In the genomic region with DNA sequence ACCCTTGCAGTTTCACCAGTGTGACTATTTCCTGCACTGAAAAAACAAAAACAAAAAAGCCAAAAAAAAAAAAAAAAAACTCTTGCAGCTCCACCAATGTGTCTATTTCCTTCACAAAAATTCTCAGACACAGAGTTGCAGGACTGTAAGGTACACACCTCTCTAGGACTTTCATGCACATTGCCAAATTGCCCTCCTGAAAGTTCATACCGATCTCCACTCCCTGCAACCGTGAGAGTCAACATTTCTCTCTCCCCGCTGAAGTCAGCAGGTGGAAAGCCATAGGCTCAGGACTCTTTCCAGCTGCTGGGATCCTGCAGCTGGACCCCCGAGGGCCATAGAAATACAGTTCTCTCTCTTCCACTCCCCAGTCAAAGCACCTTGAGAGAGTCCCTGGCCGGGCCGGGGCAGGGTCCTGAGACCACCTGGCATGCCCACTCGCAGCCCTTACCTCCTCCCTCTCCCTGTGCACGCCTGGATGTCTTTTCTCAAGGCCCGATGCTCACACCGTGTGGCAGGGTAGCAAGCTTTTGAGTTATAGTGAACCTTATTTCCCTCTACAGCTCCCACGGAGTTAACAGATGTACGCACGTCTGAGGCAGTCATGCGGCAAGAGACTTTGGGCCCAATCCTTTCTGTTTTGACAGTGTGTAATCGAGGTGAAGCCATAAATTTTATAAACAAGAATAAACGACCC, we compare ENCODE assay signal across 10 cellular contexts.
"Had no signal": no experiment of that assay in that cellular context is flagged by ENCODE, and none has a peak within 500 bp of the region (broad histone marks: within the 10 kb centered on the region; RNA-seq: fewer than 3 reads in every experiment).

No MANE protein-coding gene starts in this region.

- H3K4me1 ChIP-seq: gastrocnemius medialis had no signal

- ATAC-seq: activated CD4-positive, alpha-beta T cell treated with anti-CD3 and anti-CD28 coated beads for 36 hours; gastrocnemius medialis; stimulated activated memory B cell treated with anti-CD40 and anti-IgM and Interleukin-4, amounts not matched to agents 10 μg/mL and 1 μg/mL and 100 μg/mL, for 72 hours had no signal

- H3K4me1 Mint-ChIP-seq: stimulated activated memory B cell treated with anti-CD40 and anti-IgM and Interleukin-4, amounts not matched to agents 10 μg/mL and 1 μg/mL and 100 μg/mL, for 72 hours had no signal

- DNase-seq: activated CD4-positive, alpha-beta T cell treated with anti-CD3 and anti-CD28 coated beads for 36 hours; activated naive CD4-positive, alpha-beta T cell treated with Interleukin-2 at 50 U/mL for 16 hours; caudate nucleus; effector memory CD4-positive, alpha-beta T cell; gastrocnemius medialis; tibial artery had no signal

- H3K27ac ChIP-seq: epithelial cell of prostate, gastrocnemius medialis, right lobe of liver, tibial artery had no signal

- H3K9me3 ChIP-seq: gastrocnemius medialis, right lobe of liver, tibial artery had no signal

- H3K36me3 Mint-ChIP-seq: stimulated activated memory B cell treated with anti-CD40 and anti-IgM and Interleukin-4, amounts not matched to agents 10 μg/mL and 1 μg/mL and 100 μg/mL, for 72 hours had no signal

- H3K4me3 Mint-ChIP-seq: activated CD4-positive, alpha-beta T cell treated with anti-CD3 and anti-CD28 coated beads for 36 hours; activated T-helper 1 cell treated with anti-CD3 and anti-CD28 coated beads, Interleukin-12 subunit alpha, Interleukin-12 subunit beta, Interleukin-2, Interleukin-4 antibody, amounts not matched to agents 30 ng/mL and 10 ng/mL and 1 ng/mL, durations not matched to agents 14 hours and 24 hours and 36 hours; stimulated activated memory B cell treated with anti-CD40 and anti-IgM and Interleukin-4, amounts not matched to agents 10 μg/mL and 1 μg/mL and 100 μg/mL, for 72 hours had no signal

- H3K27ac Mint-ChIP-seq: activated CD4-positive, alpha-beta T cell treated with anti-CD3 and anti-CD28 coated beads for 36 hours; activated T-helper 1 cell treated with anti-CD3 and anti-CD28 coated beads, Interleukin-12 subunit alpha, Interleukin-12 subunit beta, Interleukin-2, Interleukin-4 antibody, amounts not matched to agents 30 ng/mL and 10 ng/mL and 1 ng/mL, durations not matched to agents 14 hours and 24 hours and 36 hours; stimulated activated memory B cell treated with anti-CD40 and anti-IgM and Interleukin-4, amounts not matched to agents 10 μg/mL and 1 μg/mL and 100 μg/mL, for 72 hours had no signal

- H3K9me3 Mint-ChIP-seq: activated T-helper 1 cell treated with anti-CD3 and anti-CD28 coated beads, Interleukin-12 subunit alpha, Interleukin-12 subunit beta, Interleukin-2, Interleukin-4 antibody, amounts not matched to agents 30 ng/mL and 10 ng/mL and 1 ng/mL, durations not matched to agents 14 hours and 24 hours and 36 hours; stimulated activated memory B cell treated with anti-CD40 and anti-IgM and Interleukin-4, amounts not matched to agents 10 μg/mL and 1 μg/mL and 100 μg/mL, for 72 hours had no signal

- H3K27me3 ChIP-seq: right lobe of liver had no signal

- H3K4me3 ChIP-seq: gastrocnemius medialis, right lobe of liver, tibial artery had no signal

- H3K36me3 ChIP-seq: gastrocnemius medialis, right lobe of liver, tibial artery had no signal
